8 cellular contexts compared by ENCODE assay signal in genomic region chr10:126387931-126388911, GRCh38. TPM values are rescaled to one million over a fixed set of nuclear protein-coding genes. Genes with fewer than 3 reads are reported as not detected.
DNase-seq lines count a peak whose midpoint lies in the region; ATAC-seq and TF ChIP-seq lines count a peak whose summit lies in the region.

TSS of gene ADAM12 (minus strand) at chr10:126388477. CDS start at chr10:126388145, 332 bp downstream.

- no peaks in the 10 kb centered on the region for H3K36me3 ChIP-seq in CD8-positive, alpha-beta T cell (ENCODE audit: insufficient read depth, low read length)
- H3K36me3 ChIP-seq in NT2/D1 (ENCODE audit: insufficient read depth, insufficient read length, low read length) (no peaks in the 10 kb centered on the region), endodermal cell (ENCODE audit: control insufficient read depth, insufficient read depth, low read length) (no peaks in the 10 kb centered on the region), mesodermal cell (ENCODE audit: control insufficient read depth, insufficient read depth, low read length) (no peaks in the 10 kb centered on the region), upper lobe of right lung (no peaks in the 10 kb centered on the region)

- H3K9ac ChIP-seq in NT2/D1 (ENCODE audit: insufficient read length, low read depth) (peak within 1 kb of the TSS; percentile 61), endodermal cell (ENCODE audit: extremely low read depth, low read length, poor library complexity, severe bottlenecking) (no peak within 1 kb of the TSS)

- H3K4me3 ChIP-seq in CD8-positive, alpha-beta T cell (ENCODE audit: low read depth, low read length): no peak within 1 kb of the TSS
- H3K4me3 ChIP-seq in NT2/D1 (ENCODE audit: insufficient read length, low read depth) (peak within 1 kb of the TSS; percentile 63), endodermal cell (ENCODE audit: low read length) (peak within 1 kb of the TSS; percentile 75), mesodermal cell (ENCODE audit: extremely low read depth, insufficient read depth, low read length, poor library complexity, severe bottlenecking) (peak within 1 kb of the TSS; percentile 43), upper lobe of right lung (peak within 1 kb of the TSS; percentile 43)

- TF ChIP-seq CTCF in CD8-positive, alpha-beta T cell (IDR thresholded peaks at IDR 0.05): no peak
- no peak for TF ChIP-seq CTCF in endodermal cell (conservative IDR thresholded peaks at IDR 0.05)
- TF ChIP-seq CTCF in upper lobe of right lung (IDR thresholded peaks at IDR 0.05): no peak

- no peaks in the 10 kb centered on the region for H3K36me3 Mint-ChIP-seq in CD8-positive, alpha-beta T cell
- peaks cover 2% of the 10 kb centered on the region for H3K36me3 Mint-ChIP-seq in endodermal cell (ENCODE audit: low read depth)

- DNase-seq in CD8-positive, alpha-beta T cell: no peak
- DNase-seq in NT2/D1 (ENCODE audit: low read depth, low spot score) (no peak), endodermal cell (peak; percentile 78), upper lobe of right lung (no peak), NCI-H345 treated with DMSO at 0.1 percent for 48 hours (lab: John Stamatoyannopoulos, UW; ENCODE audit: unreplicated experiment) (no peak)

- H3K4me3 Mint-ChIP-seq in CD8-positive, alpha-beta T cell: peak within 1 kb of the TSS; percentile 67
- peak within 1 kb of the TSS; percentile 52 for H3K4me3 Mint-ChIP-seq in endodermal cell

- CTCF ChIA-PET in CD8-positive, alpha-beta T cell (lab: Charles Lee): no interaction called here

- 3 to 7% methylated on average over 53 to 127 of the region's 127 CpGs for WGBS in endodermal cell (ENCODE audit: insufficient coverage in 1 of 2, insufficient read length in 1 of 2), 2 experiments
- 3 to 5% methylated on average over 104 to 109 of the region's 127 CpGs for WGBS in mesodermal cell (ENCODE audit: insufficient coverage in 2 of 2), 2 experiments

- H3K4me1 ChIP-seq in CD8-positive, alpha-beta T cell (ENCODE audit: insufficient read depth, low read length): no peaks in the 10 kb centered on the region
- no peaks in the 10 kb centered on the region for H3K4me1 ChIP-seq in NT2/D1 (ENCODE audit: insufficient read depth, insufficient read length)
- H3K4me1 ChIP-seq in endodermal cell (ENCODE audit: control insufficient read depth, insufficient read depth, low read length): no peaks in the 10 kb centered on the region
- peaks cover 27% of the 10 kb centered on the region for H3K4me1 ChIP-seq in mesodermal cell (ENCODE audit: control insufficient read depth, insufficient read depth, low read length, poor library complexity, severe bottlenecking)
- H3K4me1 ChIP-seq in upper lobe of right lung: peaks cover 14% of the 10 kb centered on the region

- H3K9me3 Mint-ChIP-seq in CD8-positive, alpha-beta T cell: no peaks in the 10 kb centered on the region
- peaks cover 5% of the 10 kb centered on the region for H3K9me3 Mint-ChIP-seq in endodermal cell

- POLR2A ChIA-PET in CD8-positive, alpha-beta T cell (lab: Charles Lee): no interaction called here

- no peak within 1 kb of the TSS for H3K27ac Mint-ChIP-seq in CD8-positive, alpha-beta T cell
- H3K27ac Mint-ChIP-seq in endodermal cell: no peak within 1 kb of the TSS

- peaks cover 43% of the 10 kb centered on the region for H3K27me3 Mint-ChIP-seq in CD8-positive, alpha-beta T cell (ENCODE audit: low read depth)
- H3K27me3 Mint-ChIP-seq in endodermal cell (ENCODE audit: insufficient read depth): peaks cover 63% of the 10 kb centered on the region

- H3K27ac ChIP-seq in CD8-positive, alpha-beta T cell (ENCODE audit: low read depth, low read length): no peak within 1 kb of the TSS
- no peak within 1 kb of the TSS for H3K27ac ChIP-seq in endodermal cell (ENCODE audit: low read depth, low read length)
- no peak within 1 kb of the TSS for H3K27ac ChIP-seq in mesodermal cell (ENCODE audit: low read depth, low read length, severe bottlenecking)
- H3K27ac ChIP-seq in upper lobe of right lung: no peak within 1 kb of the TSS

- intact Hi-C loops in CD8-positive, alpha-beta T cell (cut with DNase I, micrococcal nuclease): no loop called here
- intact Hi-C loops in upper lobe of right lung (cut with DNase I): loop anchor here (10.0 kb wide), 1 partner anchor 413 kb away; no protein-coding TSS in a partner anchor

- H3K27me3 ChIP-seq in CD8-positive, alpha-beta T cell (ENCODE audit: insufficient read depth, low read length): peaks cover 6% of the 10 kb centered on the region
- peaks cover 40% of the 10 kb centered on the region for H3K27me3 ChIP-seq in NT2/D1 (ENCODE audit: insufficient read depth, insufficient read length)
- H3K27me3 ChIP-seq in endodermal cell (ENCODE audit: control insufficient read depth, insufficient read depth, low read length, poor library complexity, severe bottlenecking): peaks cover 60% of the 10 kb centered on the region
- peaks cover 30% of the 10 kb centered on the region for H3K27me3 ChIP-seq in upper lobe of right lung

- ATAC-seq in CD8-positive, alpha-beta T cell: no peak
- ATAC-seq in upper lobe of right lung (peak; percentile 32), HG03521 (IDR thresholded peaks at IDR 0.05; ENCODE audit: unreplicated experiment) (no peak), HG03196 (IDR thresholded peaks at IDR 0.05; ENCODE audit: unreplicated experiment) (no peak)

- H3K4me1 Mint-ChIP-seq in CD8-positive, alpha-beta T cell (ENCODE audit: low read depth): peaks cover 2% of the 10 kb centered on the region
- H3K4me1 Mint-ChIP-seq in endodermal cell: peaks cover 9% of the 10 kb centered on the region

- no peaks in the 10 kb centered on the region for H3K9me3 ChIP-seq in CD8-positive, alpha-beta T cell (ENCODE audit: low read length)
- no peaks in the 10 kb centered on the region for H3K9me3 ChIP-seq in NT2/D1 (ENCODE audit: insufficient read depth, low read length)
- peaks cover 8% of the 10 kb centered on the region for H3K9me3 ChIP-seq in endodermal cell (ENCODE audit: control insufficient read depth, low read length)
- peaks cover 11% of the 10 kb centered on the region for H3K9me3 ChIP-seq in mesodermal cell (ENCODE audit: control insufficient read depth, low read length)
- H3K9me3 ChIP-seq in upper lobe of right lung: no peaks in the 10 kb centered on the region

RNA-seq across cellular contexts. Expression of gene ADAM12, which starts in this region (rescaled TPM):
- 1 to 10 TPM in 1 of 2 experiments, under 1 TPM in 1; 0.83 to 1.9 TPM for total RNA-seq in CD8-positive, alpha-beta T cell
- under 1 TPM in 1 of 2 donors, not detected in 1; 0.46 TPM for total RNA-seq in endodermal cell
- 4.6 TPM for polyA plus RNA-seq in endodermal cell (2013, experiment 1 of 2)
- polyA plus RNA-seq in endodermal cell (2013, experiment 2 of 2): 5.9 TPM
- polyA plus RNA-seq in mesodermal cell (2013, experiment 1 of 2): 16.4 TPM
- 16.7 TPM for polyA plus RNA-seq in mesodermal cell (2013, experiment 2 of 2)
- total RNA-seq in upper lobe of right lung: 0.98 TPM

Comparison
In these comparisons a context has a peak if more than half of its experiments do, and no peak if none do; other contexts are left out.
1. Peak in ATAC-seq and H3K4me3 ChIP-seq in upper lobe of right lung; RNA of the gene not detected or under 1 TPM.